ENCODE assay signal across 1 cellular context in the genomic region with DNA sequence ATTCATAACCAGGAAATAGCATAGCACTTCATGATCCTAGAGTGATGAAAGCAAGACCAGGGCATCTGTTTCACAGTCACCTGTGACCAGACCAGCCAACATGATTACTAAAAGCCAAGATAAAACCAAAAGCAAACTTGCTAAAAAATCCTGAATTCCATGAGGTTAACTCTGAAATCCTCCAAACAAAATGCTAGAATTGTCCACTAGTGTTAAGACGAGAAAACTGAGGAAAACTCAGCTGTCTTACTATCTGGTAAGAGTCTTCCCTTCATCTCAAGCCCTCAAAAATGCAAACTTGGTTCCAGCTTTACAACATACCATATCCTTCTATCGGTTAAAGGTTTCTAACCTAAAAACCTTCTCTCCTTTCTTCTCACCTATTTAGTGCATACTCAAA.
A peak's percentile ranks its signal among the peaks of the same experiment; 100 is the strongest.
TF ChIP-seq lines count a peak whose summit lies in the region.

No MANE protein-coding gene starts in this region.

TF ChIP-seq in K562, 482 proteins besides CTCF, POLR2A, EP300 and RAD21:
- TF ChIP-seq, protein P1, sequence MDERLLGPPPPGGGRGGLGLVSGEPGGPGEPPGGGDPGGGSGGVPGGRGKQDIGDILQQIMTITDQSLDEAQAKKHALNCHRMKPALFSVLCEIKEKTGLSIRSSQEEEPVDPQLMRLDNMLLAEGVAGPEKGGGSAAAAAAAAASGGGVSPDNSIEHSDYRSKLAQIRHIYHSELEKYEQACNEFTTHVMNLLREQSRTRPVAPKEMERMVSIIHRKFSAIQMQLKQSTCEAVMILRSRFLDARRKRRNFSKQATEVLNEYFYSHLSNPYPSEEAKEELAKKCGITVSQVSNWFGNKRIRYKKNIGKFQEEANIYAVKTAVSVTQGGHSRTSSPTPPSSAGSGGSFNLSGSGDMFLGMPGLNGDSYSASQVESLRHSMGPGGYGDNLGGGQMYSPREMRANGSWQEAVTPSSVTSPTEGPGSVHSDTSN (CRISPR knock-in tag; IDR thresholded peaks at IDR 0.05; ENCODE audit: low read depth), result no peak
- TF ChIP-seq, protein P1 (tag; conservative IDR thresholded peaks at IDR 0.05; ENCODE audit: low read depth), result no peak
- 0 out of 2 replicates have a peak, but pooled peaks have one; percentile 4 for TF ChIP-seq CBFA2T2 (conservative IDR thresholded peaks at IDR 0.05)
